In the genomic region with DNA sequence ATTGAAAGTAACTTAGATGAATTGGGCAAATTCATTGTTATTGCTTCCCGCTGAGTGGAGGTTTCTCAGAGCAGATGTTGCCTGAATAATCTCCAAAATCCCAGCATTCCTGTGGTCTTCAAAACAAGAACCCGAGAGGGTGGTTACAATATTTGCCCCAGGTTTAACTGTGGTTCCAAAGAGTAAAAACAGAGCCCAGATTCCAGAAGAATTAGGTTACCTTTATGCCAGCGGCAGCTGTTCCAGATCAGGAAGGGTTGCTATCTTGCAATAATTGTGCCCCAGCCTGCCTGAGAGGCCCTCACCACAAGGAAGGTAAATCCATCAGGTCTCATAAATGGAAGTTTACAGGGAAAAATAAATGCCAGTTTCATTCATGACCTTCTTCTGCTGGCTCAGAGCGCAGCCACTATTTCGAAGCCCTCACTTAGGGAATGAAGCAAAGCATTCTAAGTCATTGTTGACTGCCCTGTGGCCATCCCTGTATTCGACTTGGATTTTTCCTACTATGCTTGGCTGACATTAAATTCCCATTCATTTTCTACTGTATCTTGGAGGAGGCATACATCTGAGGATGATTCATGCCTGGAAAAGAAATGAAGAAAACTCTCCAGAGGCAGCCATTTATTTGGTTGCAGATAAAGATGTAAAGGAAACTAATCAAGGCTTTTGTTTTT, we compare ENCODE assay signal across 22 cellular contexts. TPM values are rescaled to one million over a fixed set of nuclear protein-coding genes. Genes with fewer than 3 reads are reported as not detected.
A peak's percentile ranks its signal among the peaks of the same experiment; 100 is the strongest.
DNase-seq lines count a peak whose midpoint lies in the region; ATAC-seq, FAIRE-seq and TF ChIP-seq lines count a peak whose summit lies in the region.
"Had no signal": no experiment of that assay in that cellular context is flagged by ENCODE, and none has a peak within 500 bp of the region (broad histone marks: within the 10 kb centered on the region; RNA-seq: fewer than 3 reads in every experiment).

No MANE protein-coding gene starts in this region.

- dilution Hi-C loops in keratinocyte (cut with MboI; ENCODE audit: extremely low pct_ligation_motif_present, low sequenced_read_pairs) = no loop called here

- no peaks in the 10 kb centered on the region for H3K79me2 ChIP-seq in keratinocyte (ENCODE audit: control insufficient read depth, insufficient read depth, low read length)

- H3K9ac ChIP-seq in keratinocyte (ENCODE audit: control insufficient read depth, extremely low read depth, insufficient read depth, low read length) = no peak overlapping the region

- in situ Hi-C loops in astrocyte of the spinal cord (cut with HindIII; ENCODE audit: low sequenced_read_pairs) = no loop called here

- H3K4me3 ChIP-seq in astrocyte of the spinal cord (ENCODE audit: low read depth, low read length) (no peak overlapping the region), keratinocyte (ENCODE audit: control insufficient read depth in 2 of 3, extremely low read depth in 1 of 3, insufficient read depth in 2 of 3, low read depth in 1 of 3, low read length in 3 of 3) (no peak overlapping the region)
- H3K4me3 ChIP-seq: dorsolateral prefrontal cortex, esophagus squamous epithelium, right lobe of liver had no signal

- no peaks in the 10 kb centered on the region for H3K9me1 ChIP-seq in keratinocyte (ENCODE audit: control insufficient read depth, extremely low read depth, insufficient read depth, low read length)

- peaks cover 9% of the 10 kb centered on the region for H3K4me1 ChIP-seq in keratinocyte (ENCODE audit: control insufficient read depth, extremely low read depth, insufficient read depth, low read length)
- H3K4me1 ChIP-seq: right lobe of liver had no signal

- TF ChIP-seq CTCF in astrocyte of the spinal cord (IDR thresholded peaks at IDR 0.05; ENCODE audit: low read depth, low read length) (no peak), keratinocyte (optimal IDR thresholded peaks at IDR 0.05 in 1 of 3, IDR thresholded peaks at IDR 0.05 in 1 of 3, conservative IDR thresholded peaks at IDR 0.05 in 1 of 3; ENCODE audit: extremely low read depth in 1 of 3, insufficient read depth in 2 of 3, low read length in 3 of 3) (no peak)

- H3K27ac ChIP-seq in keratinocyte (ENCODE audit: control insufficient read depth, insufficient read depth, low read length) = no peak overlapping the region
- H3K27ac ChIP-seq: 22Rv1, dorsolateral prefrontal cortex, right lobe of liver had no signal

- no peaks in the 10 kb centered on the region for H3K27me3 ChIP-seq in keratinocyte (ENCODE audit: control insufficient read depth, extremely low read depth, insufficient read depth, low read length)
- H3K27me3 ChIP-seq: dorsolateral prefrontal cortex, esophagus squamous epithelium, right lobe of liver had no signal

- ATAC-seq in GM18505 (IDR thresholded peaks at IDR 0.05; ENCODE audit: unreplicated experiment) = no peak
- ATAC-seq: PC-3, right lobe of liver had no signal

- FAIRE-seq in keratinocyte (lab: Jason Lieb, UNC) = peak; percentile 70
- no peak for FAIRE-seq in urothelium cell line (lab: Jason Lieb, UNC)
- FAIRE-seq: HTR-8/SVneo had no signal

- DNase-seq in DMS 273 (lab: John Stamatoyannopoulos, UW; ENCODE audit: unreplicated experiment) (peak; percentile 23), DMS 273 treated with DMSO at 0.1 percent for 48 hours (lab: John Stamatoyannopoulos, UW) (no peak), astrocyte of the spinal cord (ENCODE audit: low read depth, low spot score) (peak; percentile 79), keratinocyte (ENCODE audit: low read depth, low spot score) (no peak), urothelium cell line (ENCODE audit: low spot score) (peak; percentile 50), cerebellum (ENCODE audit: low spot score) (no peak)
- DNase-seq in activated effector memory CD4-positive, alpha-beta T cell treated with anti-CD3 and anti-CD28 coated beads, Interleukin-2, amount 50 U/mL, for 16 hours = no peak
- DNase-seq: activated CD4-positive, alpha-beta memory T cell treated with anti-CD3 and anti-CD28 coated beads, Interleukin-2, amount 10 ng/mL, durations not matched to agents 7 days and 5 days; amygdala; dorsolateral prefrontal cortex; esophagus squamous epithelium; GDM1; H9; NCI-H2029; NCI-H524; PC-3; right lobe of liver; stimulated activated CD4-positive, alpha-beta T cell treated with anti-CD3 and anti-CD28 coated beads, Interleukin-4, amount 100 ng/mL, for 24 hours had no signal

- no peak for TF ChIP-seq POLR2A in GM18505 (IDR thresholded peaks at IDR 0.05; ENCODE audit: borderline replicate concordance, extremely low read depth, insufficient read depth, insufficient read length)

- no peaks in the 10 kb centered on the region for H3K36me3 ChIP-seq in keratinocyte (ENCODE audit: control insufficient read depth in 2 of 2, extremely low read depth in 1 of 2, insufficient read depth in 2 of 2, low read length in 2 of 2)
- H3K36me3 ChIP-seq: esophagus squamous epithelium, right lobe of liver had no signal

- H3K9me3 ChIP-seq in keratinocyte (ENCODE audit: control insufficient read depth, low read depth, low read length) = no peaks in the 10 kb centered on the region
- H3K9me3 ChIP-seq: esophagus squamous epithelium, right lobe of liver had no signal

- peak overlapping the region; percentile 68 for H2AFZ ChIP-seq in keratinocyte (ENCODE audit: control insufficient read depth, low read length)

- peak overlapping the region; percentile 18 for H3K4me2 ChIP-seq in keratinocyte (ENCODE audit: control insufficient read depth, extremely low read depth, insufficient read depth, low read depth, low read length)

- H4K20me1 ChIP-seq in keratinocyte (ENCODE audit: control insufficient read depth, extremely low read depth, insufficient read depth, low read length) = no peaks in the 10 kb centered on the region

RNA-seq across cellular contexts. Expression of a gene that starts 54.6 kb away (rescaled TPM):
- 0.03 to 0.13 TPM (median 0.09 TPM) in 3 replicates for polyA plus RNA-seq in keratinocyte
- not detected for polyA plus RNA-seq in keratinocyte (2011; ENCODE audit: low read depth)
- 0.05 TPM in 1 of 2 replicates, not detected in the other for polyA plus RNA-seq in keratinocyte (2011; cell fraction: cytosol; rRNA removed)
- polyA plus RNA-seq in keratinocyte (2011; cell fraction: nucleus; rRNA removed) = 0.08 and 0.13 TPM in 2 replicates
- polyA plus RNA-seq in keratinocyte (2012; ENCODE audit: low replicate concordance) = 0.35 TPM in 1 of 2 replicates, not detected in the other
- polyA minus RNA-seq in keratinocyte = 0.16 TPM in 1 of 3 replicates, not detected in the others
- not detected for polyA minus RNA-seq in keratinocyte (2011; cell fraction: cytosol; rRNA and poly(A)+ RNA removed)
- polyA minus RNA-seq in keratinocyte (2011; cell fraction: nucleus; rRNA and poly(A)+ RNA removed) = not detected in 2 replicates
- 0.91 TPM for total RNA-seq in cerebellum
- total RNA-seq: activated CD4-positive, alpha-beta memory T cell treated with anti-CD3 and anti-CD28 coated beads, Interleukin-2, amount 10 ng/mL, durations not matched to agents 7 days and 5 days; activated T-helper 1 cell treated with anti-CD3 and anti-CD28 coated beads, Interleukin-12 subunit alpha, Interleukin-12 subunit beta, Interleukin-2, Interleukin-4 antibody, amounts not matched to agents 30 ng/mL and 10 ng/mL and 1 ng/mL, durations not matched to agents 14 hours and 24 hours and 36 hours had no signal

Comparison
In these comparisons a context has a peak if more than half of its experiments do, and no peak if none do; other contexts are left out.
1. DNase-seq: peak in DMS 273 (single experiment), astrocyte of the spinal cord (single experiment) and urothelium cell line (single experiment); none in DMS 273 treated with DMSO at 0.1 percent for 48 hours (single experiment), keratinocyte (single experiment), activated effector memory CD4-positive, alpha-beta T cell treated with anti-CD3 and anti-CD28 coated beads, Interleukin-2, amount 50 U/mL, for 16 hours (single experiment) and cerebellum (single experiment).